ENCODE assay signal across 1 cellular context in the genomic region with DNA sequence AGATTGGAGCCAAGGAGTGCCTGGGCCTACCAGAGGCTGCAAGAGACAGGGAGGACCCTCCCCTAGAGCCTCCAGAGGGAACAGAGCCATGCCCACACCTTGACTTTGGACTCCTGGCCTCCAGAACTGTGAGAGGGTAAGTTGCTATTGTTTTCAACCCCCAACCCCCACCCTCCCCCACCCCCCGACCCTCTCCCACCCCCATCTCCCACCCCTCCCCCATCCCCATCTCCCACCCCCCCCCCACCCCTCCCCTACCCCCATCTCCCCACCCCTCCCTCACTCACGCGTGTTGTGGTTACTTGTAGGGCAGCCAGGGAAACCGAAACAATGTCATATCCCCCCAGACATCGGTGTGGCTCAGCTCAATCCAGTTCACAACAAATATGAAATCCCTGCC.
TF ChIP-seq lines count a peak whose summit lies in the region.

No MANE protein-coding gene starts in this region.

TF ChIP-seq in H1, 55 proteins besides CTCF, POLR2A, EP300 and RAD21:
- TF ChIP-seq, protein P1, sequence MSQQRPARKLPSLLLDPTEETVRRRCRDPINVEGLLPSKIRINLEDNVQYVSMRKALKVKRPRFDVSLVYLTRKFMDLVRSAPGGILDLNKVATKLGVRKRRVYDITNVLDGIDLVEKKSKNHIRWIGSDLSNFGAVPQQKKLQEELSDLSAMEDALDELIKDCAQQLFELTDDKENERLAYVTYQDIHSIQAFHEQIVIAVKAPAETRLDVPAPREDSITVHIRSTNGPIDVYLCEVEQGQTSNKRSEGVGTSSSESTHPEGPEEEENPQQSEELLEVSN (IDR thresholded peaks at IDR 0.05) = no peak
- no peak for TF ChIP-seq EGR1 (IDR thresholded peaks at IDR 0.05; ENCODE audit: borderline replicate concordance, low read depth, low read length)
